In genomic region chr12:105382771-105383632, GRCh38 we compare ENCODE assay signal across 8 cellular contexts. TPM values are rescaled to one million over a fixed set of nuclear protein-coding genes. Genes with fewer than 3 reads are reported as not detected.
A peak's percentile ranks its signal among the peaks of the same experiment; 100 is the strongest.
DNase-seq lines count a peak whose midpoint lies in the region; ATAC-seq, FAIRE-seq and TF ChIP-seq lines count a peak whose summit lies in the region.

No MANE protein-coding gene starts in this region.

- DNase-seq in GM12892 (ENCODE audit: insufficient read length) (peak; percentile 30), NCI-H2107 (lab: John Stamatoyannopoulos, UW) (peak; percentile 8), glomerular visceral epithelial cell (ENCODE audit: extremely low spot score) (peak; percentile 73)

- no peak overlapping the region for H3K9ac ChIP-seq in parathyroid adenoma

- no peaks in the 10 kb centered on the region for H3K79me2 ChIP-seq in parathyroid adenoma

- peak overlapping the region; percentile 27; the same call in 1 of the 2 replicates for H3K27ac ChIP-seq in C4-2B
- no peak overlapping the region for H3K27ac ChIP-seq in parathyroid adenoma

- H2AFZ ChIP-seq in parathyroid adenoma = peak overlapping the region; percentile 61

- no peaks in the 10 kb centered on the region for H3K36me3 ChIP-seq in parathyroid adenoma (ENCODE audit: control insufficient read depth, insufficient read depth, low read length)

- peak; percentile 46 for FAIRE-seq in GM12892 (lab: Jason Lieb, UNC)

- TF ChIP-seq CTCF in C4-2B (conservative IDR thresholded peaks at IDR 0.05) (peak; percentile 82), WI38 (IDR thresholded peaks at IDR 0.05; ENCODE audit: low read depth, low read length) (peak; percentile 43; the same call in 1 of the 2 replicates), parathyroid adenoma (IDR thresholded peaks at IDR 0.05) (peak; percentile 90)

- H3K9me3 ChIP-seq in parathyroid adenoma (ENCODE audit: control insufficient read depth, low read length) = no peaks in the 10 kb centered on the region

- no peaks in the 10 kb centered on the region for H3K27me3 ChIP-seq in parathyroid adenoma (ENCODE audit: control insufficient read depth, insufficient read depth, low read length)

- H3K4me3 ChIP-seq in WI38 (ENCODE audit: low read depth, low read length) (no peak overlapping the region), parathyroid adenoma (ENCODE audit: low read depth, low read length) (no peak overlapping the region)

- no peak for TF ChIP-seq POLR2A in GM12892 (IDR thresholded peaks at IDR 0.05; ENCODE audit: low read depth, low read length)

- peak overlapping the region; percentile 56 for H3K4me2 ChIP-seq in parathyroid adenoma (ENCODE audit: low read length)

- peaks cover 10% of the 10 kb centered on the region for H3K4me1 ChIP-seq in parathyroid adenoma

- no peak for ATAC-seq in HG03378 (IDR thresholded peaks at IDR 0.05; ENCODE audit: unreplicated experiment)
- ATAC-seq in GM21717 (IDR thresholded peaks at IDR 0.05; ENCODE audit: unreplicated experiment) = no peak

RNA-seq across cellular contexts. Expression of gene C12orf75, which starts 52.5 kb away (rescaled TPM):
- 131 TPM for polyA plus RNA-seq in GM12892 (2012; ENCODE audit: missing spikeins)

Comparison
In these comparisons a context has a peak if more than half of its experiments do, and no peak if none do; other contexts are left out.
1. DNase-seq: peak in every context shown above with its lines; median percentile 73 in glomerular visceral epithelial cell; 30 in GM12892; 8 in NCI-H2107.